Comparison of ENCODE assay signal across 8 cellular contexts in the genomic region with DNA sequence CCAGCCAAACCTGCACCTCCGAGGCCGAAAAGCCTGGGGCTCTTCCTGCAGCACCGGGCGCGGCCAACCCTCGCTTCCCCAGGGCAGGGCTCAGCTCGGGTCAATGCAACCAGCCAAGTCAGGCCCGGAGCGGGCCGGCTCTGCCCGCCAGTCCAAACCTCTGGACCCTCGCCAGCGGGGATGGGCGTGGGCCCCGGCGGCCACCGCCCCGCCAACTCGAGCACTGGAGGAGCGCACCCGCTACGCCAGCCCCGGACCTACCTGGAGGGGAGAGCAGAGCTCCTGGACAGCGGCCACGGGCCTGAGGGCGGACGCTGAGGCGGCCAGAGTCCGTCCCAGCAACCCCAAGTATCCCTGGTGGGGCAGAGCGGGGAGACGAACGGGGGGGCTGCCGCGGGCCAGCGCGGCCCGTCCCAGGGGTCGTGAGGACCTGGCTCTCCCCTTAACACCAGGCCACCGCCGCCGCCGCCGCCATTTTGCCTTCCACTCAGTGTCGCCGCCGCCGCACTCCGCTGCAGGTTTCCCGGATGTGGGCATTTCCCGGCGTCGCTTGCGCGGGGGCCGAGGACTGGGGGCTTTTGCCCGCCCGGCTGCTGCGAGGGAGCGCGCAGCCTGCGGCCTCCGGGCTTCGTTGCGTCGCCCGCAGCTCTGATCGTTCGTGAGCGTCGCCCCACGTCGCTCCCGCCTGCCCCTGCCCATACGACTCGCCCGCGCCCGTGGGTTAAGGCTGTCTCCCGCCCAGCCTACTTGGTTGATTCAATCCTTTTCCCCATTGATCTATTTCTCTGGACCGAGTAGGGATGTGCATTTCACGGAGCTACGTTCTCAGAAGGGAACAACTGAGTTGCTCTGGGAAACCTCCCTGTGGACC. TPM values are rescaled to one million over a fixed set of nuclear protein-coding genes. Genes with fewer than 3 reads are reported as not detected.
DNase-seq lines count a peak whose midpoint lies in the region; ATAC-seq and TF ChIP-seq lines count a peak whose summit lies in the region.

A gene (minus strand): TSS at position 514 of the 871 bp plus-strand sequence. CDS start 15,975 bp downstream, outside the sequence.

- intact Hi-C loops in T-helper 2 cell treated with Interferon-gamma antibody and Interleukin-4, amounts not matched to agents 100 ng/mL and 5 ng/mL, for 36 hours (cut with micrococcal nuclease) = loop anchor here (1.0 to 10.0 kb wide), 7 partner anchors 28 to 287 kb away; a partner anchor contains a TSS
- intact Hi-C loops in right cardiac atrium (cut with DNase I) (loop anchor here in 1 of 4 donors (10.0 kb wide), 1 partner anchor 73 kb away; a partner anchor contains a TSS), vagina (cut with DNase I) (no loop called here)

- H3K9me3 ChIP-seq in right cardiac atrium (ENCODE audit: control insufficient read depth, low read length) (no peaks in the 10 kb centered on the region), vagina (no peaks in the 10 kb centered on the region)

- H3K27ac ChIP-seq in right cardiac atrium (ENCODE audit: low read length) = peak within 1 kb of the TSS; percentile 98
- peak within 1 kb of the TSS; percentile 100 for H3K27ac ChIP-seq in rectal smooth muscle tissue (ENCODE audit: low read depth, low read length)
- peak within 1 kb of the TSS; percentile 95 for H3K27ac ChIP-seq in vagina

- H3K4me1 ChIP-seq in right cardiac atrium (ENCODE audit: control insufficient read depth, insufficient read depth, low read length) (no peaks in the 10 kb centered on the region), rectal smooth muscle tissue (ENCODE audit: control insufficient read depth, insufficient read depth, low read length) (peaks cover 13% of the 10 kb centered on the region), vagina (peaks cover 33% of the 10 kb centered on the region)

- peak in 2 of 3 experiments; percentile 8 to 17 for TF ChIP-seq CTCF in vagina (IDR thresholded peaks at IDR 0.05)

- WGBS in right cardiac atrium = under 1% methylated on average over 82 of the region's 82 CpGs

- ATAC-seq in GM18505 (IDR thresholded peaks at IDR 0.05; ENCODE audit: unreplicated experiment) = peak; percentile 87
- ATAC-seq in HG02943 (IDR thresholded peaks at IDR 0.05; ENCODE audit: low read depth, unreplicated experiment) = peak; percentile 89
- peak; percentile 97 for ATAC-seq in right cardiac atrium

- H3K36me3 ChIP-seq in rectal smooth muscle tissue (ENCODE audit: control insufficient read depth, insufficient read depth, low read length) (no peaks in the 10 kb centered on the region), vagina (no peaks in the 10 kb centered on the region)

- TF ChIP-seq POLR2A in GM18505 (IDR thresholded peaks at IDR 0.05; ENCODE audit: borderline replicate concordance, extremely low read depth, insufficient read depth, insufficient read length) (peak; percentile 96), vagina (IDR thresholded peaks at IDR 0.05) (peak in 1 of 2 donors; percentile 63)

- DNase-seq in NCI-H1930 (lab: John Stamatoyannopoulos, UW) (peak; percentile 63 to 77), anterior cingulate cortex (lab: John Stamatoyannopoulos, UW) (peak in 57 of 58 donors; percentile 36 to 93 (median 84)), right cardiac atrium (peak; percentile 95 to 98 (median 97)), vagina (ENCODE audit: extremely low spot score in 2 of 2) (peak in 1 of 2 donors; percentile 88)

- H3K4me3 ChIP-seq in right cardiac atrium (ENCODE audit: low read length) (peak within 1 kb of the TSS; percentile 79), rectal smooth muscle tissue (ENCODE audit: low read length) (peak within 1 kb of the TSS; percentile 96), vagina (peak within 1 kb of the TSS; percentile 54 to 68)

- H3K27me3 ChIP-seq in right cardiac atrium (ENCODE audit: control insufficient read depth, insufficient read depth) = no peaks in the 10 kb centered on the region
- no peaks in the 10 kb centered on the region for H3K27me3 ChIP-seq in rectal smooth muscle tissue (ENCODE audit: control insufficient read depth, insufficient read depth, low read length)
- H3K27me3 ChIP-seq in vagina = no peaks in the 10 kb centered on the region

- H3K9ac ChIP-seq in rectal smooth muscle tissue (ENCODE audit: low read length) = peak within 1 kb of the TSS; percentile 96

RNA-seq across cellular contexts. Expression of the gene that starts here (rescaled TPM):
- total RNA-seq in T-helper 2 cell treated with Interferon-gamma antibody and Interleukin-4, amounts not matched to agents 100 ng/mL and 5 ng/mL, for 36 hours = 37.9 and 40.1 TPM in 2 replicates
- total RNA-seq in right cardiac atrium (10 to 100 TPM; 13.5 to 19.0 (median 14.5) TPM), vagina (28.0 TPM)
- polyA plus RNA-seq in right cardiac atrium = 4.8 TPM
